12 cellular contexts compared by ENCODE assay signal in the genomic region with DNA sequence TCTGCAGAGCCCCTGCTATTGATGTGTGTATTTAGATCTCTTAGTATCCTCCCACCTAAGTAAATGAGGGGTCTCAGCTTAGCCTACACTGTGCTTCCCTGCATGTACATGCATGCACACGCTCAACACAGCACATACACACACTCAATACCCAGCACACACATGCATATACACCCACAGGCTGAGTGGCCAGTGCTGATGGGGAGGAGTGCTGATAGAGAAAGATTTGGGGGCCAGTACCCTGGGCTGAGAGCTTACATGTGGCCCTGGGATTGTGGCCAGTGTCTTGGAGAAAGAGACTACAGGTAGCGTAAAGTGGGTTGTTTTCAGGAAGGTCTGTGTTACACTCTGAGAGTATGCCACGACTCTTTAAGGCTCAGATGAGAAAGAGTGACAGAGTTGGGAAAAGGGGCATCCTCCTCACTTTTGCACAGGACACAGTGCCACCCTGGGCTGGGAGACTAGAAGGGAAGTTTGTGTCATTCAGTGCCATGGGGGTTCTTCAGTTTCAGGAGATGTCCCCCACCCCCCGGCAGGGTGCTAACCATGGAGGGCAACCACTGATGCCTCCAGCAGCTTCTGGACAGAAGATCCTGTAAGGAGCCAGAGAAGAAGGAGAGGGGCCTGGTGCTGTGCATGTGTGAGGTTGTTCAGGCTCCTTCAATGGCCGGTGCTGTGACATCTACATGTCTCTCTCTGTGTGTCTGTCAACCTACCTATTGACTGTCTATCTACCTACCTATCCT.
DNase-seq lines count a peak whose midpoint lies in the region; ATAC-seq and TF ChIP-seq lines count a peak whose summit lies in the region.
"Had no signal": no experiment of that assay in that cellular context is flagged by ENCODE, and none has a peak within 500 bp of the region (broad histone marks: within the 10 kb centered on the region; RNA-seq: fewer than 3 reads in every experiment).

No MANE protein-coding gene starts in this region.

- no peak for DNase-seq in breast epithelium (ENCODE audit: low spot score in 2 of 2)
- DNase-seq: KBM-7; NCI-H526 treated with DMSO at 0.1 percent for 48 hours; NK-92 treated with Interleukin-12 subunit alpha and Interleukin-12 subunit beta, amount 100 ng/mL, for 24 hours had no signal

- peak overlapping the region in 2 of 3 experiments; percentile 91 to 93 for H3K27ac Mint-ChIP-seq in nephron

- H3K4me1 Mint-ChIP-seq in nephron, result peaks cover 67% of the 10 kb centered on the region

- peaks cover 49% of the 10 kb centered on the region for H3K4me1 ChIP-seq in HEK293 (ENCODE audit: control insufficient read depth, insufficient read depth, low read length)
- H3K4me1 ChIP-seq in breast epithelium, result peaks cover 3 to 17% of the 10 kb centered on the region in 2 donors
- peaks cover 45% of the 10 kb centered on the region for H3K4me1 ChIP-seq in stomach smooth muscle (ENCODE audit: control insufficient read depth, insufficient read depth, low read length)

- intact Hi-C loops in breast epithelium (cut with DNase I; ENCODE audit: low total_unique reads), result no loop called here

- CTCF ChIA-PET in HEK293 (lab: Yijun Ruan, JAX), result interaction anchor here (0.6 to 2.5 kb wide), 5 partner anchors 12 to 1463 kb away, joined by 3 to 7 read pairs (median 4); no protein-coding TSS in a partner anchor

- H3K27me3 ChIP-seq in breast epithelium, result no peaks in the 10 kb centered on the region
- H3K27me3 ChIP-seq in stomach smooth muscle (ENCODE audit: control insufficient read depth in 1 of 2, insufficient read depth in 2 of 2, low read length in 2 of 2), result no peaks in the 10 kb centered on the region
- H3K27me3 ChIP-seq: SJSA1 had no signal

- peaks cover 10% of the 10 kb centered on the region for H3K27me3 Mint-ChIP-seq in nephron (ENCODE audit: low read depth)

- ATAC-seq in GM18907 (IDR thresholded peaks at IDR 0.05; ENCODE audit: unreplicated experiment) (no peak), HG03159 (IDR thresholded peaks at IDR 0.05; ENCODE audit: unreplicated experiment) (no peak), HG02840 (IDR thresholded peaks at IDR 0.05; ENCODE audit: low FRiP score, unreplicated experiment) (no peak)

- H3K36me3 ChIP-seq in HEK293 (ENCODE audit: control insufficient read depth in 2 of 2, insufficient read depth in 1 of 2, low read length in 2 of 2), result no peaks in the 10 kb centered on the region
- H3K36me3 ChIP-seq in breast epithelium, result no peaks in the 10 kb centered on the region
- H3K36me3 ChIP-seq in stomach smooth muscle (ENCODE audit: control insufficient read depth in 2 of 2, insufficient read depth in 2 of 2, low read length in 2 of 2), result no peaks in the 10 kb centered on the region
- H3K36me3 ChIP-seq: SJSA1 had no signal

- no peak overlapping the region for H3K9ac ChIP-seq in stomach smooth muscle (ENCODE audit: low read length in 2 of 2)

- no peaks in the 10 kb centered on the region for H3K36me3 Mint-ChIP-seq in nephron (ENCODE audit: low read depth)

- no peak for TF ChIP-seq POLR2A in breast epithelium (IDR thresholded peaks at IDR 0.05)

- peaks cover 6% of the 10 kb centered on the region for H3K9me3 Mint-ChIP-seq in nephron

- POLR2A ChIA-PET in HEK293 (lab: Yijun Ruan, JAX), result no interaction called here

- no peak overlapping the region for H3K4me3 Mint-ChIP-seq in nephron

- H3K27ac ChIP-seq in HEK293 (ENCODE audit: extremely low read depth, low read depth, low read length) (peak overlapping the region; percentile 93), breast epithelium (peak overlapping the region; percentile 21 to 84), stomach smooth muscle (ENCODE audit: low read length) (peak overlapping the region; percentile 70)
- H3K27ac ChIP-seq: HL-60, SJSA1 had no signal

- TF ChIP-seq CTCF in HEK293 (tag by site-specific recombination; IDR thresholded peaks at IDR 0.05) (no peak), breast epithelium (IDR thresholded peaks at IDR 0.05) (no peak), nephron (IDR thresholded peaks at IDR 0.05; ENCODE audit: unreplicated experiment in 3 of 3) (no peak)

- H3K4me3 ChIP-seq in HEK293 (ENCODE audit: low read depth, low read length) (no peak overlapping the region), breast epithelium (no peak overlapping the region), stomach smooth muscle (ENCODE audit: low read length in 2 of 2) (no peak overlapping the region)
- H3K4me3 ChIP-seq: SJSA1 had no signal

- H3K9me3 ChIP-seq in HEK293 (ENCODE audit: control insufficient read depth, insufficient read depth, low read depth, low read length), result no peaks in the 10 kb centered on the region
- no peaks in the 10 kb centered on the region for H3K9me3 ChIP-seq in breast epithelium
- H3K9me3 ChIP-seq in stomach smooth muscle (ENCODE audit: control insufficient read depth in 2 of 2, low read length in 2 of 2), result no peaks in the 10 kb centered on the region
- H3K9me3 ChIP-seq: SJSA1 had no signal

TF ChIP-seq in HEK293, 187 proteins besides CTCF, POLR2A, EP300 and RAD21:
- TF ChIP-seq ZNF146 (tag by site-specific recombination; IDR thresholded peaks at IDR 0.05) (no peak), ZIC2 (tag by site-specific recombination; IDR thresholded peaks at IDR 0.05) (peak; percentile 9; the same call in 1 of the 2 replicates), ZNF184 (tag by site-specific recombination; IDR thresholded peaks at IDR 0.05) (no peak)
